8 cellular contexts compared by ENCODE assay signal in the genomic region with DNA sequence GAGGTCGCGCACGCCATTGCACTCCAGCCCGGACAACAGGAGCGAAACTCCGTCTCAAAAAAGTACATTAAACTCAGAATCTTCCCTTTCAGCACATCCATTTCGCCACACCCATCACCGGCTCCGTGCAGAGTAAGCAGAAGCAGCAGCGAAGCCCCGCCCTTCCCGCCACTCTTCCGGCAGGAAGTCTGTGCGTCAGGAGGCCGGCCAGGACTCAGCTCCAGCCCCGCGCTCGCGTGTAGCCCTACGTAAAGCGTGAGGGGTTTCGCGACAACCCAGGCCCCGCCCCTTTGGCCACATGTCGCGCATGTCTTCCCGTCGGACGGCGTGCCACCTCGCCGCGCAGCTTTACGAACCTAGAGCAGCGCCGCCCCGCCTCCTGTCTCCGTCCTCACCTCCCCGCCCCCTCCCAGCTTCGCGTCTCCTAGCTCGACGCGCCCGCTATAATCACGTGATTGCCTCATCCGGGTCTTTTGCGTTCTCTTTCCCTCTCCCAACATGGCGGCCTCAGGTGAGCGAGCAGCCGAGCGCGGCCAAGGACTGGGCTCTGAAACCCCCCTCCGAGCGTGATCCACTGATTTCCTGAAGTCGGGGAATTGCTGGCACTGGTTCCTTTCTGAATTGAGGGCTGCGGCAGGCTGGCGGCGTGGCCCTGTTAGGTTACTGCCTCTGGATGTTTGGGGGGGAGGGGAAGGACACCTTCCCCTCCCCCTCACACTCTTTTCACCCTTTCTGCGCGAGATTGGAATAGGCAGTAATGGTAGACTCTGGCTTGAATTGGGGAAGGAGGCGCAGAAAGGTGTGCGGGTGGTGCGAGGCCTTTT.
DNase-seq lines count a peak whose midpoint lies in the region; ATAC-seq lines count a peak whose summit lies in the region.

Gene EIF4B (plus strand): TSS at position 471 of the 824 bp plus-strand sequence. CDS start 28 bp downstream, at position 499.

- H3K9ac ChIP-seq in BLaER1 treated with 17β-estradiol and CSF1 and Interleukin-3, amounts not matched to agents 10 nM and 100 nM = peak within 1 kb of the TSS; percentile 89 to 99 (median 94)

- peaks cover 33 to 44% (median 40%) of the 10 kb centered on the region in 11 experiments for H4K20me1 ChIP-seq in BLaER1 treated with 17β-estradiol and CSF1 and Interleukin-3, amounts not matched to agents 10 nM and 100 nM

- no peaks in the 10 kb centered on the region for H3K27me3 ChIP-seq in BLaER1 treated with 17β-estradiol and CSF1 and Interleukin-3, amounts not matched to agents 10 nM and 100 nM

- DNase-seq in NCI-H748 (lab: John Stamatoyannopoulos, UW; ENCODE audit: unreplicated experiment) = peak; percentile 100
- DNase-seq in activated CD4-positive, alpha-beta T cell treated with anti-CD3 and anti-CD28 coated beads, Interleukin-2, amount 50 U/mL, for 1 hour = peak; percentile 100
- peak; percentile 58 for DNase-seq in cortex of kidney (lab: John Stamatoyannopoulos, UW)
- peak; percentile 100 for DNase-seq in left kidney (ENCODE audit: low read depth, low spot score)
- peak; percentile 100 for DNase-seq in stimulated activated CD4-positive, alpha-beta T cell treated with anti-CD3 and anti-CD28 coated beads, Interleukin-2, amount 100 ng/mL, for 24 hours

- H3K36me3 ChIP-seq in BLaER1 treated with 17β-estradiol and CSF1 and Interleukin-3, amounts not matched to agents 10 nM and 100 nM = peaks cover 30 to 38% (median 36%) of the 10 kb centered on the region in 11 experiments

- H3K4me3 ChIP-seq in BLaER1 treated with 17β-estradiol and CSF1 and Interleukin-3, amounts not matched to agents 10 nM and 100 nM = peak within 1 kb of the TSS; percentile 77 to 98 (median 90)

- H3K9me3 ChIP-seq in BLaER1 treated with 17β-estradiol and CSF1 and Interleukin-3, amounts not matched to agents 10 nM and 100 nM (replicated peaks in 1 of 11) = no peaks in the 10 kb centered on the region

- H3K4me2 ChIP-seq in BLaER1 treated with 17β-estradiol and CSF1 and Interleukin-3, amounts not matched to agents 10 nM and 100 nM = peak within 1 kb of the TSS; percentile 86 to 99 (median 93)

- ATAC-seq in GM19351 (IDR thresholded peaks at IDR 0.05; ENCODE audit: unreplicated experiment) = peak; percentile 93
- ATAC-seq in HG03521 (IDR thresholded peaks at IDR 0.05; ENCODE audit: unreplicated experiment) = peak; percentile 89

- H3K27ac ChIP-seq in BLaER1 treated with 17β-estradiol and CSF1 and Interleukin-3, amounts not matched to agents 10 nM and 100 nM = peak within 1 kb of the TSS; percentile 93 to 100 (median 98)

- peaks cover 38 to 56% (median 43%) of the 10 kb centered on the region in 10 experiments for H3K4me1 ChIP-seq in BLaER1 treated with 17β-estradiol and CSF1 and Interleukin-3, amounts not matched to agents 10 nM and 100 nM

Comparison
In these comparisons a context has a peak if more than half of its experiments do, and no peak if none do; other contexts are left out.
1. Peak in every context shown above with its lines: DNase-seq, ATAC-seq, H3K4me3 ChIP-seq and H3K27ac ChIP-seq.